Comparison of ENCODE assay signal across 27 cellular contexts in genomic region chr3:14716593-14716992, GRCh38. TPM values are rescaled to one million over a fixed set of nuclear protein-coding genes. Genes with fewer than 3 reads are reported as not detected.
A peak's percentile ranks its signal among the peaks of the same experiment; 100 is the strongest.
DNase-seq lines count a peak whose midpoint lies in the region; TF ChIP-seq lines count a peak whose summit lies in the region.
"Had no signal": no experiment of that assay in that cellular context is flagged by ENCODE, and none has a peak within 500 bp of the region (broad histone marks: within the 10 kb centered on the region; RNA-seq: fewer than 3 reads in every experiment).

No MANE protein-coding gene starts in this region.

- no peaks in the 10 kb centered on the region for H4K20me1 ChIP-seq in smooth muscle cell (ENCODE audit: low read depth)

- H3K27ac ChIP-seq in smooth muscle cell (ENCODE audit: low read depth) = no peak overlapping the region
- no peak overlapping the region for H3K27ac ChIP-seq in dorsolateral prefrontal cortex
- H3K27ac ChIP-seq: adrenal gland, heart right ventricle, ovary, PC-9 had no signal

- TF ChIP-seq CTCF in smooth muscle cell (IDR thresholded peaks at IDR 0.05; ENCODE audit: borderline replicate concordance, insufficient read depth, poor library complexity, severe bottlenecking) = no peak
- no peak for TF ChIP-seq CTCF in dorsolateral prefrontal cortex (IDR thresholded peaks at IDR 0.05 in 54 of 56, conservative IDR thresholded peaks at IDR 0.05 in 2 of 56; ENCODE audit: low read depth in 1 of 56, partially characterized antibody in 56 of 56)

- no peak overlapping the region for H2AFZ ChIP-seq in smooth muscle cell (ENCODE audit: low read depth)
- H2AFZ ChIP-seq: PC-9 had no signal

- peak; percentile 29 for DNase-seq in EH (ENCODE audit: low read depth)
- peak; percentile 5 for DNase-seq in LHCN-M2 (ENCODE audit: low read depth)
- peak; percentile 56 for DNase-seq in astrocyte of the hippocampus (ENCODE audit: low read depth, low spot score)
- DNase-seq in smooth muscle cell (lab: John Stamatoyannopoulos, UW; ENCODE audit: unreplicated experiment) = no peak
- DNase-seq in globus pallidus (ENCODE audit: low spot score) = no peak
- DNase-seq in dorsolateral prefrontal cortex = no peak
- DNase-seq in Ammon's horn (ENCODE audit: low spot score) = no peak
- DNase-seq: activated CD4-positive, alpha-beta T cell treated with anti-CD3 and anti-CD28 coated beads, Interleukin-2, amount 50 U/mL, for 1 hour; activated naive CD4-positive, alpha-beta T cell treated with Interleukin-2 at 50 U/mL for 16 hours; activated T-cell treated with anti-CD3 and anti-CD28 coated beads, Interleukin-2, amount 50 U/mL, for 48 hours; adrenal gland; CD4-positive, alpha-beta memory T cell; heart right ventricle; NCI-H1105; NCI-H187 treated with DMSO at 0.1 percent for 48 hours; NCI-H2171 treated with DMSO at 0.1 percent for 48 hours; NCI-H524; nephron progenitor cell; ovary; PC-9; SHP77 treated with DMSO at 0.1 percent for 48 hours; stimulated activated CD4-positive, alpha-beta T cell treated with anti-CD3 and anti-CD28 coated beads, Interleukin-2, amount 100 ng/mL, for 24 hours; trophoblast cell had no signal

- H3F3A ChIP-seq in smooth muscle cell (ENCODE audit: low read depth) = no peaks in the 10 kb centered on the region

- no peak overlapping the region for H3K9ac ChIP-seq in smooth muscle cell (ENCODE audit: low read depth)

- intact Hi-C loops in dorsolateral prefrontal cortex (cut with DNase I) = no loop called here

- H3K27me3 ChIP-seq in smooth muscle cell (ENCODE audit: low read depth) = peaks cover 7% of the 10 kb centered on the region
- H3K27me3 ChIP-seq in dorsolateral prefrontal cortex = no peaks in the 10 kb centered on the region
- H3K27me3 ChIP-seq: adrenal gland, heart right ventricle, ovary had no signal

- WGBS in smooth muscle cell (ENCODE audit: low lambda C conversion rate) = 67% methylated on average over 1 of the region's 1 CpG

- no peak overlapping the region for H3K4me3 ChIP-seq in smooth muscle cell
- no peak overlapping the region for H3K4me3 ChIP-seq in dorsolateral prefrontal cortex
- H3K4me3 ChIP-seq: adrenal gland, heart right ventricle, lung, ovary, PC-9 had no signal

- H3K79me2 ChIP-seq in smooth muscle cell (ENCODE audit: low read depth) = no peaks in the 10 kb centered on the region

- H3K4me2 ChIP-seq in smooth muscle cell = peak overlapping the region; percentile 31
- H3K4me2 ChIP-seq: PC-9 had no signal

- H3K9me3 ChIP-seq in smooth muscle cell (replicated peaks; ENCODE audit: low read depth) = no peaks in the 10 kb centered on the region
- H3K9me3 ChIP-seq: adrenal gland, ovary had no signal

- no peaks in the 10 kb centered on the region for H3K36me3 ChIP-seq in smooth muscle cell (ENCODE audit: low read depth)
- H3K36me3 ChIP-seq: adrenal gland, heart right ventricle, ovary had no signal

- H3K4me1 ChIP-seq in smooth muscle cell (ENCODE audit: low read depth) = no peaks in the 10 kb centered on the region
- H3K4me1 ChIP-seq: adrenal gland, heart right ventricle had no signal

RNA-seq across cellular contexts. Expression of gene C3orf20, which starts 41.7 kb away (rescaled TPM):
- not detected in 2 replicates for total RNA-seq in LHCN-M2 (2014; rRNA removed)
- not detected for polyA plus RNA-seq in LHCN-M2 (2012)
- not detected in 2 replicates for total RNA-seq in smooth muscle cell
- 0.07 TPM in 1 of 2 replicates, not detected in the other for polyA plus RNA-seq in smooth muscle cell
- 1 to 10 TPM in 68 of 120 experiments, under 1 TPM in 50, not detected in 2; 0.10 to 3.0 (median 1.1) TPM for total RNA-seq in dorsolateral prefrontal cortex
- total RNA-seq: chondrocyte, endothelial cell of umbilical vein, mucosa of gallbladder, PC-9 had no signal
- polyA plus RNA-seq: adrenal gland; CD4-positive, alpha-beta memory T cell; endothelial cell of umbilical vein; heart right ventricle had no signal

Comparison
In these comparisons a context has a peak if more than half of its experiments do, and no peak if none do; other contexts are left out.
1. DNase-seq: peak in EH (single experiment), LHCN-M2 (single experiment) and astrocyte of the hippocampus (single experiment); none in smooth muscle cell (single experiment), globus pallidus (single experiment), dorsolateral prefrontal cortex (0 of 10) and Ammon's horn (single experiment).